ENCODE assay signal across 19 cellular contexts in genomic region chr17:38933962-38934361, GRCh38. TPM values are rescaled to one million over a fixed set of nuclear protein-coding genes. Genes with fewer than 3 reads are reported as not detected.
"Had no signal": no experiment of that assay in that cellular context is flagged by ENCODE, and none has a peak within 500 bp of the region (broad histone marks: within the 10 kb centered on the region; RNA-seq: fewer than 3 reads in every experiment).

No MANE protein-coding gene starts in this region.

RNA-seq across cellular contexts. Expression of gene FBXO47, which starts 33.2 kb away (rescaled TPM):
- total RNA-seq: cerebellum; esophagus mucosa; foreskin keratinocyte; hepatocyte; kidney epithelial cell; left cardiac atrium; left lung; lower leg skin; lung microvascular endothelial cell; mesothelial cell of epicardium; mucosa of descending colon; naive thymus-derived CD4-positive, alpha-beta T cell; ovary; psoas muscle; renal cortical epithelial cell; right cardiac atrium; sigmoid colon; ureter; vagina had no signal
